8 cellular contexts compared by ENCODE assay signal in genomic region chr9:34500623-34501267, GRCh38. TPM values are rescaled to one million over a fixed set of nuclear protein-coding genes. Genes with fewer than 3 reads are reported as not detected.
DNase-seq lines count a peak whose midpoint lies in the region; ATAC-seq and TF ChIP-seq lines count a peak whose summit lies in the region.

No MANE protein-coding gene starts in this region.

- ATAC-seq in HG02870 (IDR thresholded peaks at IDR 0.05; ENCODE audit: unreplicated experiment) (peak; percentile 44), upper lobe of left lung (ENCODE audit: low FRiP score in 2 of 2) (peak; percentile 65 to 79), GM21619 (IDR thresholded peaks at IDR 0.05; ENCODE audit: unreplicated experiment) (no peak)
- peak; percentile 96 to 98 for ATAC-seq in activated T-cell treated with anti-CD3 and anti-CD28 coated beads, Interleukin-2, amount 50 U/mL, for 72 hours (replicated peaks in 1 of 2)

- H3K4me3 ChIP-seq in Caco-2 (ENCODE audit: low read depth, low read length) (no peak overlapping the region), PC-9 (no peak overlapping the region), parathyroid adenoma (ENCODE audit: low read depth, low read length) (no peak overlapping the region), upper lobe of left lung (no peak overlapping the region)

- H4K20me1 ChIP-seq in PC-9 (ENCODE audit: insufficient read depth), result no peaks in the 10 kb centered on the region

- H3K4me1 Mint-ChIP-seq in Caco-2 (ENCODE audit: low read depth, unreplicated experiment), result no peaks in the 10 kb centered on the region
- H3K4me1 Mint-ChIP-seq in activated T-cell treated with anti-CD3 and anti-CD28 coated beads, Interleukin-2, amount 50 U/mL, for 72 hours (ENCODE audit: low read depth), result peaks cover 15% of the 10 kb centered on the region

- CTCF ChIA-PET in Caco-2 (lab: Charles Lee) (interaction anchor here (0.9 to 2.9 kb wide), 4 partner anchors 62 to 97 kb away, joined by 3 to 16 read pairs (median 6); no protein-coding TSS in a partner anchor), PC-9 (lab: Charles Lee) (no interaction called here)

- H3K27ac ChIP-seq in PC-9, result no peak overlapping the region
- no peak overlapping the region for H3K27ac ChIP-seq in parathyroid adenoma
- H3K27ac ChIP-seq in upper lobe of left lung, result no peak overlapping the region

- H3K4me2 ChIP-seq in PC-9 (no peak overlapping the region), parathyroid adenoma (ENCODE audit: low read length) (no peak overlapping the region)

- H3K36me3 ChIP-seq in Caco-2 (ENCODE audit: control insufficient read depth, insufficient read depth, low read length) (no peaks in the 10 kb centered on the region), PC-9 (ENCODE audit: low read depth) (no peaks in the 10 kb centered on the region), parathyroid adenoma (ENCODE audit: control insufficient read depth, insufficient read depth, low read length) (no peaks in the 10 kb centered on the region), upper lobe of left lung (no peaks in the 10 kb centered on the region)

- no peaks in the 10 kb centered on the region for H3F3A ChIP-seq in PC-9 (ENCODE audit: insufficient read depth, low read depth)

- no peak for TF ChIP-seq EP300 in upper lobe of left lung (IDR thresholded peaks at IDR 0.05)

- POLR2A ChIA-PET in Caco-2 (lab: Charles Lee), result no interaction called here
- POLR2A ChIA-PET in PC-9 (lab: Charles Lee; ENCODE audit: unreplicated experiment), result no interaction called here

- H3K27me3 ChIP-seq in Caco-2 (replicated peaks; ENCODE audit: control insufficient read depth, insufficient read depth, low read length) (no peaks in the 10 kb centered on the region), PC-9 (ENCODE audit: insufficient read depth, low read depth) (0 out of 2 replicates have a peak, but pooled peaks cover 7% of the 10 kb centered on the region), parathyroid adenoma (ENCODE audit: control insufficient read depth, insufficient read depth, low read length) (no peaks in the 10 kb centered on the region), upper lobe of left lung (no peaks in the 10 kb centered on the region)

- H3K4me1 ChIP-seq in Caco-2 (no peaks in the 10 kb centered on the region), PC-9 (replicated peaks; ENCODE audit: insufficient read depth) (no peaks in the 10 kb centered on the region), parathyroid adenoma (no peaks in the 10 kb centered on the region), upper lobe of left lung (peaks cover 0 to 23% (median 19%) of the 10 kb centered on the region in 4 donors)

- H3K79me2 ChIP-seq in PC-9 (ENCODE audit: low read depth) (no peaks in the 10 kb centered on the region), parathyroid adenoma (no peaks in the 10 kb centered on the region)

- intact Hi-C loops in Caco-2 (cut with micrococcal nuclease; ENCODE audit: unreplicated experiment), result loop anchor here (1.0 to 5.0 kb wide), 5 partner anchors 47 to 168 kb away; no protein-coding TSS in a partner anchor
- intact Hi-C loops in PC-9 (cut with micrococcal nuclease; ENCODE audit: unreplicated experiment), result loop anchor here (1.0 to 5.0 kb wide), 3 partner anchors 63 to 102 kb away; no protein-coding TSS in a partner anchor

- no peaks in the 10 kb centered on the region for H3K36me3 Mint-ChIP-seq in Caco-2 (ENCODE audit: insufficient read depth, unreplicated experiment)
- H3K36me3 Mint-ChIP-seq in activated T-cell treated with anti-CD3 and anti-CD28 coated beads, Interleukin-2, amount 50 U/mL, for 72 hours (ENCODE audit: insufficient read depth in 2 of 2), result no peaks in the 10 kb centered on the region

- no TSS peak for BruUV-seq in Caco-2 (replicated peaks; lab: Mats Ljungman, UMichigan)
- no TSS peak for BruUV-seq in PC-9 (replicated peaks; lab: Mats Ljungman, UMichigan)

- peak; percentile 93 to 96 for TF ChIP-seq CTCF in Caco-2 (IDR thresholded peaks at IDR 0.05; ENCODE audit: insufficient read depth in 1 of 2, low read depth in 1 of 2, low read length in 1 of 2, severe bottlenecking in 1 of 2, unreplicated experiment in 1 of 2)
- peak; percentile 91 for TF ChIP-seq CTCF in PC-9 (conservative IDR thresholded peaks at IDR 0.05)
- TF ChIP-seq CTCF in parathyroid adenoma (IDR thresholded peaks at IDR 0.05), result peak; percentile 89
- TF ChIP-seq CTCF in upper lobe of left lung (IDR thresholded peaks at IDR 0.05), result peak; percentile 79 to 94 (median 89)

- no peaks in the 10 kb centered on the region for H3K9me2 ChIP-seq in PC-9 (ENCODE audit: insufficient read depth)

- H3K9ac ChIP-seq in parathyroid adenoma, result no peak overlapping the region

- no peaks in the 10 kb centered on the region for H3K9me3 ChIP-seq in Caco-2
- no peaks in the 10 kb centered on the region for H3K9me3 ChIP-seq in PC-9 (ENCODE audit: insufficient read depth, low read depth)
- H3K9me3 ChIP-seq in parathyroid adenoma (ENCODE audit: control insufficient read depth, low read length), result no peaks in the 10 kb centered on the region
- H3K9me3 ChIP-seq in upper lobe of left lung, result no peaks in the 10 kb centered on the region

- DNase-seq in Caco-2, result peak; percentile 54 to 76
- peak in 1 of 2 experiments; percentile 46 for DNase-seq in PC-9
- peak; percentile 83 to 89 for DNase-seq in activated T-cell treated with anti-CD3 and anti-CD28 coated beads, Interleukin-2, amount 50 U/mL, for 72 hours
- peak; percentile 14 for DNase-seq in fibroblast of the conjunctiva (ENCODE audit: low read depth)
- DNase-seq in upper lobe of left lung, result peak in 1 of 2 donors; percentile 60

- no peaks in the 10 kb centered on the region for H3K9me3 Mint-ChIP-seq in Caco-2 (ENCODE audit: unreplicated experiment)
- no peaks in the 10 kb centered on the region for H3K9me3 Mint-ChIP-seq in activated T-cell treated with anti-CD3 and anti-CD28 coated beads, Interleukin-2, amount 50 U/mL, for 72 hours

- H3K27ac Mint-ChIP-seq in Caco-2 (ENCODE audit: unreplicated experiment), result no peak overlapping the region
- H3K27ac Mint-ChIP-seq in activated T-cell treated with anti-CD3 and anti-CD28 coated beads, Interleukin-2, amount 50 U/mL, for 72 hours, result peak overlapping the region; percentile 31

- 0 to 2% methylated on average over 1 to 6 of the region's 6 CpGs for WGBS in upper lobe of left lung, 2 donors

- no peak overlapping the region for H3K4me3 Mint-ChIP-seq in Caco-2 (ENCODE audit: unreplicated experiment)
- peak overlapping the region in 1 of 2 donors; percentile 44 for H3K4me3 Mint-ChIP-seq in activated T-cell treated with anti-CD3 and anti-CD28 coated beads, Interleukin-2, amount 50 U/mL, for 72 hours

- no peak overlapping the region for H2AFZ ChIP-seq in PC-9
- H2AFZ ChIP-seq in parathyroid adenoma, result no peak overlapping the region

- H3K27me3 Mint-ChIP-seq in Caco-2 (ENCODE audit: insufficient read depth, unreplicated experiment), result peaks cover 17% of the 10 kb centered on the region
- peaks cover 14% of the 10 kb centered on the region for H3K27me3 Mint-ChIP-seq in activated T-cell treated with anti-CD3 and anti-CD28 coated beads, Interleukin-2, amount 50 U/mL, for 72 hours (ENCODE audit: low read depth)

- no peak for TF ChIP-seq POLR2A in upper lobe of left lung (IDR thresholded peaks at IDR 0.05)

RNA-seq across cellular contexts. Expression of gene ENHO, which starts 22.0 kb away (rescaled TPM):
- 1.00 and 2.1 TPM in 2 replicates for total RNA-seq in Caco-2 (2022)
- not detected in 2 replicates for total RNA-seq in PC-9 (2021)
- total RNA-seq in activated T-cell treated with anti-CD3 and anti-CD28 coated beads, Interleukin-2, amount 50 U/mL, for 72 hours, result under 1 TPM in 1 of 2 donors, not detected in 1; 0.23 TPM
- total RNA-seq in upper lobe of left lung, result 1 to 10 TPM in 1 of 6 donors, under 1 TPM in 2, not detected in 3; 0.40 to 1.4 (median 0.71) TPM

RNA-seq across cellular contexts. Expression of gene DNAI1, which starts 42.1 kb away (rescaled TPM):
- total RNA-seq in Caco-2 (2022), result 0.52 and 0.67 TPM in 2 replicates
- total RNA-seq in PC-9 (2021), result 1.5 and 1.6 TPM in 2 replicates
- under 1 TPM in 1 of 2 donors, not detected in 1; 0.23 TPM for total RNA-seq in activated T-cell treated with anti-CD3 and anti-CD28 coated beads, Interleukin-2, amount 50 U/mL, for 72 hours
- total RNA-seq in upper lobe of left lung, result 10 to 100 TPM in 3 of 6 donors, 1 to 10 TPM in 2, under 1 TPM in 1; 0.37 to 39.8 (median 9.7) TPM

RNA-seq across cellular contexts. Expression of gene FAM219A, which starts 42.4 kb away (rescaled TPM):
- total RNA-seq in Caco-2 (2022) (13.4 and 14.7 TPM in 2 replicates), PC-9 (2021) (12.7 and 15.6 TPM in 2 replicates), upper lobe of left lung (10 to 100 TPM; 10.0 to 33.0 (median 15.2) TPM)
- total RNA-seq in activated T-cell treated with anti-CD3 and anti-CD28 coated beads, Interleukin-2, amount 50 U/mL, for 72 hours, result 10 to 100 TPM; 15.2 to 18.1 TPM
